3 cellular contexts compared by ENCODE assay signal in the genomic region with DNA sequence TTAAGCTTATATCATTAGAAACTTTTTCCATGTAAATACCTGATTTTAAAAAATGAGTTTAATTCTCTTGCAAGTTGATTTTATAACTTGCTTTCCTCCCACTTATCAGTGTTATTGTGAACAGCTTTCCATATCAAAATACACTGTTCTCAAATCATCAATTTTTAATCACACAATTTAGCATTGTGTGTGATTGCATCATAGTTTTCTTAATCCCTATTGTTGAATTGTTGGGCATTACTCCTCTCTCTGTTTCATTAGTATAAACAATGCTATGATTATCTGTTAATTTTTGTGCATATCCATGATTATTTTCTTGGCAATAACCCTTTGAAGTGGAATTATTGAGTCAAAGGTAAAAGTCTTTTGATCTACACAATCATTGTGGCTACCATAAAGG.
TF ChIP-seq lines count a peak whose summit lies in the region.

No MANE protein-coding gene starts in this region.

TF ChIP-seq in GM23338, 12 proteins besides CTCF, POLR2A, EP300 and RAD21 (continues in another document):
- TF ChIP-seq EZH2 (IDR thresholded peaks at IDR 0.05; ENCODE audit: low read depth, unreplicated experiment), result no peak
- no peak for TF ChIP-seq JUNB (IDR thresholded peaks at IDR 0.05; ENCODE audit: unreplicated experiment)
- TF ChIP-seq ZNF331 (CRISPR knock-in tag; IDR thresholded peaks at IDR 0.05; ENCODE audit: low read depth), result no peak
- no peak for TF ChIP-seq NANOG (IDR thresholded peaks at IDR 0.05; ENCODE audit: borderline replicate concordance)
- TF ChIP-seq, protein P1, sequence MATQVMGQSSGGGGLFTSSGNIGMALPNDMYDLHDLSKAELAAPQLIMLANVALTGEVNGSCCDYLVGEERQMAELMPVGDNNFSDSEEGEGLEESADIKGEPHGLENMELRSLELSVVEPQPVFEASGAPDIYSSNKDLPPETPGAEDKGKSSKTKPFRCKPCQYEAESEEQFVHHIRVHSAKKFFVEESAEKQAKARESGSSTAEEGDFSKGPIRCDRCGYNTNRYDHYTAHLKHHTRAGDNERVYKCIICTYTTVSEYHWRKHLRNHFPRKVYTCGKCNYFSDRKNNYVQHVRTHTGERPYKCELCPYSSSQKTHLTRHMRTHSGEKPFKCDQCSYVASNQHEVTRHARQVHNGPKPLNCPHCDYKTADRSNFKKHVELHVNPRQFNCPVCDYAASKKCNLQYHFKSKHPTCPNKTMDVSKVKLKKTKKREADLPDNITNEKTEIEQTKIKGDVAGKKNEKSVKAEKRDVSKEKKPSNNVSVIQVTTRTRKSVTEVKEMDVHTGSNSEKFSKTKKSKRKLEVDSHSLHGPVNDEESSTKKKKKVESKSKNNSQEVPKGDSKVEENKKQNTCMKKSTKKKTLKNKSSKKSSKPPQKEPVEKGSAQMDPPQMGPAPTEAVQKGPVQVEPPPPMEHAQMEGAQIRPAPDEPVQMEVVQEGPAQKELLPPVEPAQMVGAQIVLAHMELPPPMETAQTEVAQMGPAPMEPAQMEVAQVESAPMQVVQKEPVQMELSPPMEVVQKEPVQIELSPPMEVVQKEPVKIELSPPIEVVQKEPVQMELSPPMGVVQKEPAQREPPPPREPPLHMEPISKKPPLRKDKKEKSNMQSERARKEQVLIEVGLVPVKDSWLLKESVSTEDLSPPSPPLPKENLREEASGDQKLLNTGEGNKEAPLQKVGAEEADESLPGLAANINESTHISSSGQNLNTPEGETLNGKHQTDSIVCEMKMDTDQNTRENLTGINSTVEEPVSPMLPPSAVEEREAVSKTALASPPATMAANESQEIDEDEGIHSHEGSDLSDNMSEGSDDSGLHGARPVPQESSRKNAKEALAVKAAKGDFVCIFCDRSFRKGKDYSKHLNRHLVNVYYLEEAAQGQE (IDR thresholded peaks at IDR 0.05; ENCODE audit: unreplicated experiment), result no peak
- TF ChIP-seq, protein P2, sequence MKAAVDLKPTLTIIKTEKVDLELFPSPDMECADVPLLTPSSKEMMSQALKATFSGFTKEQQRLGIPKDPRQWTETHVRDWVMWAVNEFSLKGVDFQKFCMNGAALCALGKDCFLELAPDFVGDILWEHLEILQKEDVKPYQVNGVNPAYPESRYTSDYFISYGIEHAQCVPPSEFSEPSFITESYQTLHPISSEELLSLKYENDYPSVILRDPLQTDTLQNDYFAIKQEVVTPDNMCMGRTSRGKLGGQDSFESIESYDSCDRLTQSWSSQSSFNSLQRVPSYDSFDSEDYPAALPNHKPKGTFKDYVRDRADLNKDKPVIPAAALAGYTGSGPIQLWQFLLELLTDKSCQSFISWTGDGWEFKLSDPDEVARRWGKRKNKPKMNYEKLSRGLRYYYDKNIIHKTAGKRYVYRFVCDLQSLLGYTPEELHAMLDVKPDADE (IDR thresholded peaks at IDR 0.05), result no peak
- TF ChIP-seq EZH2phosphoT487 (IDR thresholded peaks at IDR 0.05; ENCODE audit: unreplicated experiment), result no peak
- TF ChIP-seq CREB1 (CRISPR knock-in tag; IDR thresholded peaks at IDR 0.05; ENCODE audit: low read depth), result no peak
- no peak for TF ChIP-seq STAT1 (IDR thresholded peaks at IDR 0.05; ENCODE audit: unreplicated experiment)

TF ChIP-seq in IMR-90, 13 proteins besides CTCF, POLR2A, EP300 and RAD21:
- TF ChIP-seq CEBPB (IDR thresholded peaks at IDR 0.05; ENCODE audit: low read depth, low read length) (peak; percentile 86), RCOR1 (IDR thresholded peaks at IDR 0.05; ENCODE audit: insufficient replicate concordance, low read length) (no peak)
TF ChIP-seq in IMR-90: peak in this region for 1.

TF ChIP-seq in H1, 55 proteins besides CTCF, POLR2A, EP300 and RAD21:
- TF ChIP-seq CEBPB (IDR thresholded peaks at IDR 0.05; ENCODE audit: low read depth, low read length) (peak; percentile 86), BRCA1 (IDR thresholded peaks at IDR 0.05; ENCODE audit: low read depth, low read length) (no peak), CBX5 (IDR thresholded peaks at IDR 0.05; ENCODE audit: low read depth, low read length) (no peak)
